Comparison of ENCODE assay signal across 11 cellular contexts in the genomic region with DNA sequence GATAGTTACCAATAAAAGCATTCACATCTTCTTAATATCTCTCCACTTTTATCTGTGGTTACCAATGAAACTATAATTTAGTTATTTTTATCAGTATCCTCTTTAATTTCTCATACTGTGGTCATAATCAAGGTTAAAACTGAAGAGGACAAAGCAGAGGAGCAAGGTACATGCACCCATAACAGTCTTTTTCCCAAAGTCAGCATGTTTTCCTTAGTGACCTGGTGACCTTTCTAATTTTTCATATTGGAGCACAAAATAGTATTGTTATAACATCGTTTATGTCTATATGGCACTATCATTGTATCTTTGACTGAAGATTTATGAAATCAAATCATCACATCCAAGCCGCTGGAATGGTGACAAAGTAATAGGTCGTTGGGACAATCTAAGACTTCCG.
"Had no signal": no experiment of that assay in that cellular context is flagged by ENCODE, and none has a peak within 500 bp of the region (broad histone marks: within the 10 kb centered on the region; RNA-seq: fewer than 3 reads in every experiment).

No MANE protein-coding gene starts in this region.

- H3K36me3 ChIP-seq: HAP-1 had no signal

- FAIRE-seq: H1, H54 had no signal

- ATAC-seq: GM23338, HCT116 had no signal

- H3K4me3 ChIP-seq: GM23248, GM23338, HAP-1 had no signal

- H3K9ac ChIP-seq: GM23248 had no signal

- DNase-seq: GM23248, GOT3, H7, H9, HCEC 1CT, HFFc6 had no signal

- H2AFZ ChIP-seq: GM23248, GM23338 had no signal

- H3K4me2 ChIP-seq: GM23338 had no signal

- H3K4me1 ChIP-seq: HAP-1 had no signal

- H3K9me3 ChIP-seq: HAP-1 had no signal

- H3K27ac ChIP-seq: GM23248 had no signal
